In genomic region chr17:41930009-41930832, GRCh38 we compare ENCODE assay signal across 1 cellular context.
TF ChIP-seq lines count a peak whose summit lies in the region.

A gene with protein sequence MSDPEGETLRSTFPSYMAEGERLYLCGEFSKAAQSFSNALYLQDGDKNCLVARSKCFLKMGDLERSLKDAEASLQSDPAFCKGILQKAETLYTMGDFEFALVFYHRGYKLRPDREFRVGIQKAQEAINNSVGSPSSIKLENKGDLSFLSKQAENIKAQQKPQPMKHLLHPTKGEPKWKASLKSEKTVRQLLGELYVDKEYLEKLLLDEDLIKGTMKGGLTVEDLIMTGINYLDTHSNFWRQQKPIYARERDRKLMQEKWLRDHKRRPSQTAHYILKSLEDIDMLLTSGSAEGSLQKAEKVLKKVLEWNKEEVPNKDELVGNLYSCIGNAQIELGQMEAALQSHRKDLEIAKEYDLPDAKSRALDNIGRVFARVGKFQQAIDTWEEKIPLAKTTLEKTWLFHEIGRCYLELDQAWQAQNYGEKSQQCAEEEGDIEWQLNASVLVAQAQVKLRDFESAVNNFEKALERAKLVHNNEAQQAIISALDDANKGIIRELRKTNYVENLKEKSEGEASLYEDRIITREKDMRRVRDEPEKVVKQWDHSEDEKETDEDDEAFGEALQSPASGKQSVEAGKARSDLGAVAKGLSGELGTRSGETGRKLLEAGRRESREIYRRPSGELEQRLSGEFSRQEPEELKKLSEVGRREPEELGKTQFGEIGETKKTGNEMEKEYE (plus strand): TSS chr17:41930617. CDS start chr17:41930724, 107 bp downstream.

TF ChIP-seq in HepG2, 621 proteins besides CTCF, POLR2A, EP300 and RAD21 (continued from another document and continues in another):
- TF ChIP-seq SKIL (CRISPR knock-in tag; IDR thresholded peaks at IDR 0.05; ENCODE audit: borderline replicate concordance) (no peak), HES4 (CRISPR knock-in tag; IDR thresholded peaks at IDR 0.05; ENCODE audit: borderline replicate concordance) (0 out of 2 replicates have a peak, but pooled peaks have one; percentile 24), ARNT (IDR thresholded peaks at IDR 0.05) (no peak), MLLT10 (CRISPR knock-in tag; IDR thresholded peaks at IDR 0.05) (no peak), ZKSCAN8 (CRISPR knock-in tag; IDR thresholded peaks at IDR 0.05; ENCODE audit: borderline replicate concordance) (peak; percentile 93), MLX (CRISPR knock-in tag; IDR thresholded peaks at IDR 0.05) (peak; percentile 96), MAFF (IDR thresholded peaks at IDR 0.05; ENCODE audit: low read depth, low read length) (peak; percentile 27; the same call in 1 of the 2 replicates), ZNF678 (CRISPR knock-in tag; IDR thresholded peaks at IDR 0.05) (0 out of 2 replicates have a peak, but pooled peaks have one; percentile 70), TBX2 (CRISPR knock-in tag; IDR thresholded peaks at IDR 0.05; ENCODE audit: borderline replicate concordance) (peak; percentile 88), ZNF510 (CRISPR knock-in tag; IDR thresholded peaks at IDR 0.05; ENCODE audit: low read depth) (peak; percentile 90; the same call in 1 of the 2 replicates), ZBTB7B (CRISPR knock-in tag; IDR thresholded peaks at IDR 0.05) (peak; percentile 69), ZBTB20 (CRISPR knock-in tag; IDR thresholded peaks at IDR 0.05; ENCODE audit: borderline replicate concordance, low read depth) (peak; percentile 91), NCOA5 (CRISPR knock-in tag; IDR thresholded peaks at IDR 0.05) (no peak), THAP11 (CRISPR knock-in tag; IDR thresholded peaks at IDR 0.05) (peak; percentile 92), KLF16 (CRISPR knock-in tag; IDR thresholded peaks at IDR 0.05) (peak in 1 of 2 experiments; percentile 88; a peak in 2 of 4 replicates), SETDB1 (CRISPR knock-in tag; IDR thresholded peaks at IDR 0.05; ENCODE audit: borderline replicate concordance) (no peak), E2F1 (CRISPR knock-in tag; IDR thresholded peaks at IDR 0.05) (peak; percentile 90), NR2C2 (CRISPR knock-in tag; IDR thresholded peaks at IDR 0.05; ENCODE audit: borderline replicate concordance) (peak; percentile 47; the same call in 1 of the 2 replicates), RAD51 (IDR thresholded peaks at IDR 0.05; ENCODE audit: borderline replicate concordance) (no peak), RORA (CRISPR knock-in tag; IDR thresholded peaks at IDR 0.05) (no peak), ESRRA (CRISPR knock-in tag; IDR thresholded peaks at IDR 0.05; ENCODE audit: low read depth) (peak; percentile 80; the same call in 1 of the 2 replicates), ZNF674 (CRISPR knock-in tag; IDR thresholded peaks at IDR 0.05; ENCODE audit: low read depth) (no peak), BHLHE40 (IDR thresholded peaks at IDR 0.05; ENCODE audit: low read length) (peak; percentile 63; the same call in 1 of the 2 replicates), ATF7-NPFF (CRISPR knock-in tag; IDR thresholded peaks at IDR 0.05; ENCODE audit: low read depth) (peak; percentile 67), ZNF616 (CRISPR knock-in tag; IDR thresholded peaks at IDR 0.05; ENCODE audit: low read depth) (peak; percentile 84; the same call in 1 of the 2 replicates), ZNF556 (CRISPR knock-in tag; IDR thresholded peaks at IDR 0.05; ENCODE audit: borderline replicate concordance) (peak; percentile 92), AKAP8 (CRISPR knock-in tag; IDR thresholded peaks at IDR 0.05) (0 out of 2 replicates have a peak, but pooled peaks have one; percentile 26), EZH2 (conservative IDR thresholded peaks at IDR 0.05; ENCODE audit: low read depth, low read length) (no peak), ZNF780A (CRISPR knock-in tag; IDR thresholded peaks at IDR 0.05) (no peak), ZNF263 (CRISPR knock-in tag; IDR thresholded peaks at IDR 0.05) (peak; percentile 88), MED1 (CRISPR knock-in tag; IDR thresholded peaks at IDR 0.05) (peak; percentile 88), MTA1 (CRISPR knock-in tag; IDR thresholded peaks at IDR 0.05; ENCODE audit: borderline replicate concordance) (peak; percentile 60), GPN1 (CRISPR knock-in tag; IDR thresholded peaks at IDR 0.05; ENCODE audit: borderline replicate concordance) (no peak; the same call in 1 of the 2 replicates), IRF9 (CRISPR knock-in tag; IDR thresholded peaks at IDR 0.05; ENCODE audit: borderline replicate concordance) (peak; percentile 90; the same call in 1 of the 2 replicates), PATZ1 (CRISPR knock-in tag; IDR thresholded peaks at IDR 0.05) (peak; percentile 60), BCLAF1 (IDR thresholded peaks at IDR 0.05) (no peak), ZNF773 (CRISPR knock-in tag; IDR thresholded peaks at IDR 0.05; ENCODE audit: borderline replicate concordance) (no peak)
- TF ChIP-seq, protein P1, sequence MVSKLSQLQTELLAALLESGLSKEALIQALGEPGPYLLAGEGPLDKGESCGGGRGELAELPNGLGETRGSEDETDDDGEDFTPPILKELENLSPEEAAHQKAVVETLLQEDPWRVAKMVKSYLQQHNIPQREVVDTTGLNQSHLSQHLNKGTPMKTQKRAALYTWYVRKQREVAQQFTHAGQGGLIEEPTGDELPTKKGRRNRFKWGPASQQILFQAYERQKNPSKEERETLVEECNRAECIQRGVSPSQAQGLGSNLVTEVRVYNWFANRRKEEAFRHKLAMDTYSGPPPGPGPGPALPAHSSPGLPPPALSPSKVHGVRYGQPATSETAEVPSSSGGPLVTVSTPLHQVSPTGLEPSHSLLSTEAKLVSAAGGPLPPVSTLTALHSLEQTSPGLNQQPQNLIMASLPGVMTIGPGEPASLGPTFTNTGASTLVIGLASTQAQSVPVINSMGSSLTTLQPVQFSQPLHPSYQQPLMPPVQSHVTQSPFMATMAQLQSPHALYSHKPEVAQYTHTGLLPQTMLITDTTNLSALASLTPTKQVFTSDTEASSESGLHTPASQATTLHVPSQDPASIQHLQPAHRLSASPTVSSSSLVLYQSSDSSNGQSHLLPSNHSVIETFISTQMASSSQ (IDR thresholded peaks at IDR 0.05; ENCODE audit: low read depth), result no peak
- TF ChIP-seq, protein P1 (CRISPR knock-in tag; IDR thresholded peaks at IDR 0.05; ENCODE audit: borderline replicate concordance), result peak; percentile 76; the same call in 1 of the 2 replicates
- TF ChIP-seq, protein P2, sequence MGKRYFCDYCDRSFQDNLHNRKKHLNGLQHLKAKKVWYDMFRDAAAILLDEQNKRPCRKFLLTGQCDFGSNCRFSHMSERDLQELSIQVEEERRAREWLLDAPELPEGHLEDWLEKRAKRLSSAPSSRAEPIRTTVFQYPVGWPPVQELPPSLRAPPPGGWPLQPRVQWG (CRISPR knock-in tag; IDR thresholded peaks at IDR 0.05; ENCODE audit: borderline replicate concordance, low read depth), result no peak
- TF ChIP-seq, protein P3, sequence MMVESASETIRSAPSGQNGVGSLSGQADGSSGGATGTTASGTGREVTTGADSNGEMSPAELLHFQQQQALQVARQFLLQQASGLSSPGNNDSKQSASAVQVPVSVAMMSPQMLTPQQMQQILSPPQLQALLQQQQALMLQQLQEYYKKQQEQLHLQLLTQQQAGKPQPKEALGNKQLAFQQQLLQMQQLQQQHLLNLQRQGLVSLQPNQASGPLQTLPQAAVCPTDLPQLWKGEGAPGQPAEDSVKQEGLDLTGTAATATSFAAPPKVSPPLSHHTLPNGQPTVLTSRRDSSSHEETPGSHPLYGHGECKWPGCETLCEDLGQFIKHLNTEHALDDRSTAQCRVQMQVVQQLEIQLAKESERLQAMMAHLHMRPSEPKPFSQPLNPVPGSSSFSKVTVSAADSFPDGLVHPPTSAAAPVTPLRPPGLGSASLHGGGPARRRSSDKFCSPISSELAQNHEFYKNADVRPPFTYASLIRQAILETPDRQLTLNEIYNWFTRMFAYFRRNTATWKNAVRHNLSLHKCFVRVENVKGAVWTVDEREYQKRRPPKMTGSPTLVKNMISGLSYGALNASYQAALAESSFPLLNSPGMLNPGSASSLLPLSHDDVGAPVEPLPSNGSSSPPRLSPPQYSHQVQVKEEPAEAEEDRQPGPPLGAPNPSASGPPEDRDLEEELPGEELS (CRISPR knock-in tag; IDR thresholded peaks at IDR 0.05), result peak; percentile 85
- TF ChIP-seq, protein P4, sequence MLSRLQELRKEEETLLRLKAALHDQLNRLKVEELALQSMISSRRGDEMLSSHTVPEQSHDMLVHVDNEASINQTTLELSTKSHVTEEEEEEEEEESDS (CRISPR knock-in tag; IDR thresholded peaks at IDR 0.05; ENCODE audit: borderline replicate concordance), result no peak
